ENCODE assay signal across 8 cellular contexts in genomic region chr10:97333601-97334369, GRCh38. TPM values are rescaled to one million over a fixed set of nuclear protein-coding genes. Genes with fewer than 3 reads are reported as not detected.
DNase-seq lines count a peak whose midpoint lies in the region; ATAC-seq and TF ChIP-seq lines count a peak whose summit lies in the region.

No MANE protein-coding gene starts in this region.

- H3K27ac ChIP-seq in OCI-LY1 (ENCODE audit: low read depth, low read length, poor library complexity, severe bottlenecking) (no peak overlapping the region), left ventricle myocardium inferior (replicated peaks) (peak overlapping the region; percentile 97), psoas muscle (peak overlapping the region; percentile 98)

- H3K9me2 ChIP-seq in OCI-LY1 (ENCODE audit: low read depth, low read length), result no peaks in the 10 kb centered on the region

- no peaks in the 10 kb centered on the region; the same call in 1 of the 2 replicates for H3K36me3 ChIP-seq in OCI-LY1 (ENCODE audit: insufficient read depth, low read length)
- peaks cover 9% of the 10 kb centered on the region for H3K36me3 ChIP-seq in left ventricle myocardium inferior
- H3K36me3 ChIP-seq in psoas muscle (ENCODE audit: insufficient read depth in 1 of 2, low read depth in 1 of 2), result peaks cover 3 to 8% of the 10 kb centered on the region in 2 donors

- H3K9ac ChIP-seq in OCI-LY1 (ENCODE audit: low read length), result peak overlapping the region; percentile 60

- H3K4me1 ChIP-seq in OCI-LY1 (ENCODE audit: insufficient read depth, low read length, severe bottlenecking) (peaks cover 29% of the 10 kb centered on the region), left ventricle myocardium inferior (peaks cover 89% of the 10 kb centered on the region), psoas muscle (peaks cover 16% of the 10 kb centered on the region)

- no peaks in the 10 kb centered on the region for H4K20me1 ChIP-seq in OCI-LY1 (ENCODE audit: insufficient read depth, low read length)

- no peaks in the 10 kb centered on the region for H3F3A ChIP-seq in OCI-LY1 (ENCODE audit: insufficient read depth, low read length)

- no peaks in the 10 kb centered on the region for H3K79me2 ChIP-seq in OCI-LY1 (ENCODE audit: insufficient read depth, low read length)

- H3K36me3 Mint-ChIP-seq in activated naive CD4-positive, alpha-beta T cell treated with anti-CD3 and anti-CD28 coated beads, Interleukin-2, amount 50 U/mL, for 72 hours, result peaks cover 14 to 17% of the 10 kb centered on the region in 2 donors

- TF ChIP-seq CTCF in OCI-LY1 (IDR thresholded peaks at IDR 0.05; ENCODE audit: low read length) (no peak; the same call in 1 of the 2 replicates), left ventricle myocardium inferior (IDR thresholded peaks at IDR 0.05; ENCODE audit: borderline replicate concordance) (no peak), psoas muscle (IDR thresholded peaks at IDR 0.05) (no peak)

- H3K27ac Mint-ChIP-seq in activated naive CD4-positive, alpha-beta T cell treated with anti-CD3 and anti-CD28 coated beads, Interleukin-2, amount 50 U/mL, for 72 hours, result peak overlapping the region; percentile 84 to 89

- 0 to 1% (median 0%) methylated on average over 48 to 89 of the region's 89 CpGs for WGBS in psoas muscle, 3 donors

- ATAC-seq in HG02840 (IDR thresholded peaks at IDR 0.05; ENCODE audit: low FRiP score, unreplicated experiment), result peak; percentile 17
- peak; percentile 48 to 63 for ATAC-seq in activated naive CD4-positive, alpha-beta T cell treated with anti-CD3 and anti-CD28 coated beads, Interleukin-2, amount 50 U/mL, for 72 hours
- ATAC-seq in psoas muscle, result peak in 2 of 4 donors; percentile 8 to 17

- H2AFZ ChIP-seq in OCI-LY1 (ENCODE audit: low read length), result no peak overlapping the region

- H3K27me3 ChIP-seq in OCI-LY1 (ENCODE audit: insufficient read depth, low read length), result no peaks in the 10 kb centered on the region
- no peaks in the 10 kb centered on the region for H3K27me3 ChIP-seq in left ventricle myocardium inferior (ENCODE audit: low read depth)
- H3K27me3 ChIP-seq in psoas muscle (ENCODE audit: insufficient read depth in 3 of 3, low read length in 2 of 3), result no peaks in the 10 kb centered on the region

- DNase-seq in NCI-H748 (lab: John Stamatoyannopoulos, UW; ENCODE audit: unreplicated experiment), result peak; percentile 45
- no peak for DNase-seq in NCI-H748 treated with DMSO at 0.1 percent for 48 hours (lab: John Stamatoyannopoulos, UW)
- DNase-seq in activated naive CD4-positive, alpha-beta T cell treated with anti-CD3 and anti-CD28 coated beads, Interleukin-2, amount 50 U/mL, for 72 hours (ENCODE audit: low spot score in 2 of 2), result peak; percentile 48 to 75
- DNase-seq in left ventricle myocardium inferior, result peak; percentile 59
- peak; percentile 42 to 79 for DNase-seq in psoas muscle
- DNase-seq in DMS114 treated with DMSO at 0.1 percent for 48 hours (lab: John Stamatoyannopoulos, UW; ENCODE audit: unreplicated experiment), result no peak

- H3K9me3 Mint-ChIP-seq in activated naive CD4-positive, alpha-beta T cell treated with anti-CD3 and anti-CD28 coated beads, Interleukin-2, amount 50 U/mL, for 72 hours, result no peaks in the 10 kb centered on the region

- peak overlapping the region; percentile 65 for H3K4me3 ChIP-seq in OCI-LY1 (ENCODE audit: low read depth, low read length, poor library complexity, severe bottlenecking)
- H3K4me3 ChIP-seq in left ventricle myocardium inferior, result peak overlapping the region; percentile 88
- peak overlapping the region; percentile 83 for H3K4me3 ChIP-seq in psoas muscle

- intact Hi-C loops in left ventricle myocardium inferior (cut with micrococcal nuclease), result loop anchor here (5.0 kb wide), 1 partner anchor 56 kb away; no protein-coding TSS in a partner anchor
- intact Hi-C loops in psoas muscle (cut with DNase I), result loop anchor here (2.0 to 5.0 kb wide), 2 partner anchors 41 to 55 kb away; partner anchors contain the start of gene ARHGAP19 (in 1 of the 2)

- H3K9me3 ChIP-seq in OCI-LY1 (ENCODE audit: low read length) (no peaks in the 10 kb centered on the region), left ventricle myocardium inferior (replicated peaks) (no peaks in the 10 kb centered on the region), psoas muscle (no peaks in the 10 kb centered on the region)

- peak overlapping the region; percentile 88 for H3K4me2 ChIP-seq in OCI-LY1 (ENCODE audit: low read length)

RNA-seq across cellular contexts. Expression of gene FRAT2, which starts 0.7 kb away (rescaled TPM):
- 10 to 100 TPM in 1 of 2 donors, 1 to 10 TPM in 1; 6.9 to 12.5 TPM for total RNA-seq in activated naive CD4-positive, alpha-beta T cell treated with anti-CD3 and anti-CD28 coated beads, Interleukin-2, amount 50 U/mL, for 72 hours
- total RNA-seq in left ventricle myocardium inferior (5.9 TPM), psoas muscle (10 to 100 TPM in 1 of 4 donors, 1 to 10 TPM in 3; 5.3 to 11.1 (median 6.6) TPM)
- 10 to 100 TPM in 2 of 3 donors, 1 to 10 TPM in 1; 3.2 to 28.4 (median 12.4) TPM for polyA plus RNA-seq in psoas muscle

RNA-seq across cellular contexts. Expression of gene FRAT1, which starts 14.7 kb away (rescaled TPM):
- 1 to 10 TPM; 2.7 to 4.0 TPM for total RNA-seq in activated naive CD4-positive, alpha-beta T cell treated with anti-CD3 and anti-CD28 coated beads, Interleukin-2, amount 50 U/mL, for 72 hours
- 4.2 TPM for total RNA-seq in left ventricle myocardium inferior
- 1 to 10 TPM; 1.2 to 3.4 (median 2.7) TPM for total RNA-seq in psoas muscle
- polyA plus RNA-seq in psoas muscle, result 1 to 10 TPM in 2 of 3 donors, under 1 TPM in 1; 0.61 to 3.9 (median 1.6) TPM

RNA-seq across cellular contexts. Expression of gene ARHGAP19, which starts 41.3 kb away (rescaled TPM):
- total RNA-seq in activated naive CD4-positive, alpha-beta T cell treated with anti-CD3 and anti-CD28 coated beads, Interleukin-2, amount 50 U/mL, for 72 hours, result 10 to 100 TPM; 45.4 to 79.5 TPM
- total RNA-seq in left ventricle myocardium inferior (4.2 TPM), psoas muscle (1 to 10 TPM; 1.2 to 3.9 (median 1.8) TPM)
- 1 to 10 TPM in 1 of 3 donors, under 1 TPM in 2; 0.77 to 1.8 (median 0.94) TPM for polyA plus RNA-seq in psoas muscle

Comparison
In these comparisons a context has a peak if more than half of its experiments do, and no peak if none do; other contexts are left out.
1. DNase-seq: peak in NCI-H748 (single experiment), activated naive CD4-positive, alpha-beta T cell treated with anti-CD3 and anti-CD28 coated beads, Interleukin-2, amount 50 U/mL, for 72 hours (2 of 2), left ventricle myocardium inferior (single experiment) and psoas muscle (2 of 2); none in NCI-H748 treated with DMSO at 0.1 percent for 48 hours (single experiment) and DMS114 treated with DMSO at 0.1 percent for 48 hours (single experiment).
2. Peak in every context shown above with its lines, with median percentiles within 50 percentile points of each other: H3K4me3 ChIP-seq.